Comparison of ENCODE assay signal across 10 cellular contexts in genomic region chr15:50676799-50677483, GRCh38. TPM values are rescaled to one million over a fixed set of nuclear protein-coding genes. Genes with fewer than 3 reads are reported as not detected.
DNase-seq lines count a peak whose midpoint lies in the region; ATAC-seq, FAIRE-seq and TF ChIP-seq lines count a peak whose summit lies in the region.
"Had no signal": no experiment of that assay in that cellular context is flagged by ENCODE, and none has a peak within 500 bp of the region (broad histone marks: within the 10 kb centered on the region; RNA-seq: fewer than 3 reads in every experiment).

No MANE protein-coding gene starts in this region.

- peak overlapping the region; percentile 61 for H3K27ac ChIP-seq in ACC112 (ENCODE audit: low read depth, low read length)
- peak overlapping the region; percentile 34 for H3K27ac ChIP-seq in astrocyte (ENCODE audit: low read depth, low read length)

- peak overlapping the region; percentile 31 for H3K9ac ChIP-seq in astrocyte (ENCODE audit: low read length)

- H3K27me3 ChIP-seq in ACC112 (ENCODE audit: insufficient read depth, low read length) (no peaks in the 10 kb centered on the region), astrocyte (ENCODE audit: insufficient read depth, low read length) (no peaks in the 10 kb centered on the region)

- TF ChIP-seq POLR2A in H54 (IDR thresholded peaks at IDR 0.05; ENCODE audit: low read depth, low read length), result no peak

- ATAC-seq in GM19455 (IDR thresholded peaks at IDR 0.05; ENCODE audit: unreplicated experiment), result no peak
- no peak for ATAC-seq in HG03139 (IDR thresholded peaks at IDR 0.05; ENCODE audit: unreplicated experiment)

- peaks cover 46% of the 10 kb centered on the region for H4K20me1 ChIP-seq in astrocyte (ENCODE audit: insufficient read depth, low read length)

- H3K4me3 ChIP-seq in ACC112 (ENCODE audit: low read depth, low read length) (no peak overlapping the region), astrocyte (ENCODE audit: insufficient read depth, low read depth, low read length) (no peak overlapping the region)

- H3K4me1 Mint-ChIP-seq in astrocyte (ENCODE audit: low read depth, unreplicated experiment), result peaks cover 12% of the 10 kb centered on the region
- peaks cover 14% of the 10 kb centered on the region for H3K4me1 Mint-ChIP-seq in T-helper 2 cell treated with Interferon-gamma antibody and Interleukin-4, amounts not matched to agents 5 μg/mL and 100 μg/mL, for 36 hours (ENCODE audit: low read depth)

- no peaks in the 10 kb centered on the region for H3K27me3 Mint-ChIP-seq in astrocyte (ENCODE audit: low read depth, unreplicated experiment)
- H3K27me3 Mint-ChIP-seq in T-helper 2 cell treated with Interferon-gamma antibody and Interleukin-4, amounts not matched to agents 5 μg/mL and 100 μg/mL, for 36 hours (ENCODE audit: low read depth), result no peaks in the 10 kb centered on the region
- H3K27me3 Mint-ChIP-seq: activated naive CD4-positive, alpha-beta T cell treated with anti-CD3 and anti-CD28 coated beads, Interleukin-2, amount 10 ng/mL, durations not matched to agents 7 days and 5 days had no signal

- H3K4me1 ChIP-seq in ACC112 (ENCODE audit: control insufficient read depth, insufficient read depth, low read length, unreplicated experiment) (peaks cover 9% of the 10 kb centered on the region), astrocyte (ENCODE audit: insufficient read depth, low read length) (no peaks in the 10 kb centered on the region)

- no peaks in the 10 kb centered on the region for H3K9me3 ChIP-seq in astrocyte (ENCODE audit: insufficient read depth, low read depth, low read length)

- H3K27ac Mint-ChIP-seq in astrocyte (ENCODE audit: unreplicated experiment), result peak overlapping the region; percentile 99
- no peak overlapping the region for H3K27ac Mint-ChIP-seq in T-helper 2 cell treated with Interferon-gamma antibody and Interleukin-4, amounts not matched to agents 5 μg/mL and 100 μg/mL, for 36 hours
- H3K27ac Mint-ChIP-seq: activated naive CD4-positive, alpha-beta T cell treated with anti-CD3 and anti-CD28 coated beads, Interleukin-2, amount 10 ng/mL, durations not matched to agents 7 days and 5 days had no signal

- no peak for TF ChIP-seq CTCF in astrocyte (IDR thresholded peaks at IDR 0.05; ENCODE audit: insufficient read depth, low read depth, low read length)

- FAIRE-seq in H54 (lab: Jason Lieb, UNC), result peak; percentile 27
- no peak for FAIRE-seq in astrocyte (lab: Jason Lieb, UNC)

- peak overlapping the region; percentile 25 for H3K4me2 ChIP-seq in astrocyte (ENCODE audit: low read length)

- H2AFZ ChIP-seq in ACC112 (ENCODE audit: low read length, unreplicated experiment), result no peak overlapping the region
- no peak overlapping the region for H2AFZ ChIP-seq in astrocyte (ENCODE audit: low read depth, low read length)

- DNase-seq in H54 (ENCODE audit: insufficient read length, low spot score) (peak; percentile 14), astrocyte (ENCODE audit: low read depth) (peak; percentile 54), kidney tubule cell (ENCODE audit: low spot score) (peak; percentile 87), T-helper 9 cell (no peak)
- no peak for DNase-seq in T-helper 2 cell treated with Interferon-gamma antibody and Interleukin-4, amounts not matched to agents 5 μg/mL and 100 μg/mL, for 36 hours (ENCODE audit: low spot score)
- DNase-seq: activated naive CD4-positive, alpha-beta T cell treated with anti-CD3 and anti-CD28 coated beads, Interleukin-2, amount 10 ng/mL, durations not matched to agents 7 days and 5 days; NCI-H526 treated with DMSO at 0.1 percent for 48 hours had no signal

- H3K36me3 ChIP-seq in ACC112 (ENCODE audit: insufficient read depth, low read length) (no peaks in the 10 kb centered on the region; the same call in 1 of the 2 replicates), astrocyte (ENCODE audit: insufficient read depth, low read length) (no peaks in the 10 kb centered on the region)

- H3K4me3 Mint-ChIP-seq in astrocyte (ENCODE audit: unreplicated experiment), result peak overlapping the region; percentile 64
- H3K4me3 Mint-ChIP-seq in T-helper 2 cell treated with Interferon-gamma antibody and Interleukin-4, amounts not matched to agents 5 μg/mL and 100 μg/mL, for 36 hours, result no peak overlapping the region
- H3K4me3 Mint-ChIP-seq: activated naive CD4-positive, alpha-beta T cell treated with anti-CD3 and anti-CD28 coated beads, Interleukin-2, amount 10 ng/mL, durations not matched to agents 7 days and 5 days had no signal

- H3K9me3 Mint-ChIP-seq in astrocyte (ENCODE audit: unreplicated experiment), result no peaks in the 10 kb centered on the region
- H3K9me3 Mint-ChIP-seq in T-helper 2 cell treated with Interferon-gamma antibody and Interleukin-4, amounts not matched to agents 5 μg/mL and 100 μg/mL, for 36 hours, result no peaks in the 10 kb centered on the region
- H3K9me3 Mint-ChIP-seq: activated naive CD4-positive, alpha-beta T cell treated with anti-CD3 and anti-CD28 coated beads, Interleukin-2, amount 10 ng/mL, durations not matched to agents 7 days and 5 days had no signal

- no peaks in the 10 kb centered on the region for H3K36me3 Mint-ChIP-seq in astrocyte (ENCODE audit: low read depth, unreplicated experiment)
- peaks cover 9% of the 10 kb centered on the region for H3K36me3 Mint-ChIP-seq in T-helper 2 cell treated with Interferon-gamma antibody and Interleukin-4, amounts not matched to agents 5 μg/mL and 100 μg/mL, for 36 hours (ENCODE audit: low read depth)

- H3K79me2 ChIP-seq in ACC112 (ENCODE audit: control insufficient read depth, insufficient read depth, low read length, unreplicated experiment) (peaks cover 74% of the 10 kb centered on the region), astrocyte (ENCODE audit: insufficient read depth, low read length) (peaks cover 95% of the 10 kb centered on the region)

RNA-seq across cellular contexts. Expression of gene TRPM7, which starts 9.7 kb away (rescaled TPM):
- total RNA-seq in astrocyte, result 27.8 and 29.3 TPM in 2 replicates

Comparison
In these comparisons a context has a peak if more than half of its experiments do, and no peak if none do; other contexts are left out.
1. DNase-seq: peak in H54 (single experiment), astrocyte (single experiment) and kidney tubule cell (single experiment); none in T-helper 2 cell treated with Interferon-gamma antibody and Interleukin-4, amounts not matched to agents 5 μg/mL and 100 μg/mL, for 36 hours (single experiment) and T-helper 9 cell (single experiment).